Comparison of ENCODE assay signal across 10 cellular contexts in genomic region chr5:1246711-1247431, GRCh38. TPM values are rescaled to one million over a fixed set of nuclear protein-coding genes. Genes with fewer than 3 reads are reported as not detected.
A peak's percentile ranks its signal among the peaks of the same experiment; 100 is the strongest.
DNase-seq lines count a peak whose midpoint lies in the region; ATAC-seq, FAIRE-seq and TF ChIP-seq lines count a peak whose summit lies in the region.
"Had no signal": no experiment of that assay in that cellular context is flagged by ENCODE, and none has a peak within 500 bp of the region (broad histone marks: within the 10 kb centered on the region; RNA-seq: fewer than 3 reads in every experiment).

No MANE protein-coding gene starts in this region.

- BruUV-seq in GM12878 (replicated peaks; lab: Mats Ljungman, UMichigan): no TSS peak

- H2AFZ ChIP-seq in GM12878 (ENCODE audit: control insufficient read depth, low read depth, low read length) (no peak overlapping the region), mesenchymal stem cell (ENCODE audit: low read depth, low read length) (no peak overlapping the region)

- no peak overlapping the region for H2AK5ac ChIP-seq in mesenchymal stem cell (ENCODE audit: low read length, severe bottlenecking)

- TF ChIP-seq EP300 in GM12878 (IDR thresholded peaks at IDR 0.05; ENCODE audit: borderline replicate concordance in 1 of 2, control insufficient read depth in 1 of 2, low read depth in 2 of 2, low read length in 2 of 2): no peak

- H4K91ac ChIP-seq in mesenchymal stem cell (ENCODE audit: low read length): no peak overlapping the region

- no peak overlapping the region for H3K14ac ChIP-seq in mesenchymal stem cell (ENCODE audit: low read length in 2 of 2)

- no peak for TF ChIP-seq RAD21 in GM12878 (IDR thresholded peaks at IDR 0.05; ENCODE audit: insufficient read depth, low read depth, low read length)

- H3K36me3 ChIP-seq in GM12878 (ENCODE audit: control insufficient read depth in 2 of 2, insufficient read depth in 2 of 2, low read length in 1 of 2) (no peaks in the 10 kb centered on the region), mesenchymal stem cell (ENCODE audit: control insufficient read depth in 1 of 2, insufficient read depth in 2 of 2, low read depth in 1 of 2, low read length in 2 of 2) (no peaks in the 10 kb centered on the region)

- no peak overlapping the region for H3K18ac ChIP-seq in mesenchymal stem cell (ENCODE audit: low read depth in 1 of 2, low read length in 2 of 2)

- H2BK12ac ChIP-seq in mesenchymal stem cell (ENCODE audit: low read length in 2 of 2): no peak overlapping the region

- H3K27ac ChIP-seq in GM12878 (ENCODE audit: control insufficient read depth, insufficient read depth) (no peak overlapping the region), mesenchymal stem cell (ENCODE audit: low read length, poor library complexity, severe bottlenecking) (no peak overlapping the region)
- H3K27ac ChIP-seq: psoas muscle had no signal

- H3K23ac ChIP-seq in mesenchymal stem cell (ENCODE audit: low read length in 2 of 2): no peak overlapping the region

- H3K9ac ChIP-seq in GM12878 (ENCODE audit: control insufficient read depth, insufficient read depth, low read length): no peak overlapping the region
- no peak overlapping the region for H3K9ac ChIP-seq in mesenchymal stem cell (ENCODE audit: low read length)

- no peak for TF ChIP-seq POLR2A in GM12878 (IDR thresholded peaks at IDR 0.05; ENCODE audit: low read depth, low read length)

- no peak overlapping the region for H2BK5ac ChIP-seq in mesenchymal stem cell (ENCODE audit: low read depth, low read length, poor library complexity, severe bottlenecking)

- no peaks in the 10 kb centered on the region for H4K20me1 ChIP-seq in GM12878 (ENCODE audit: control insufficient read depth, insufficient read depth)

- H3K9me3 ChIP-seq in GM12878 (replicated peaks; ENCODE audit: control insufficient read depth, insufficient read depth, low read length): no peaks in the 10 kb centered on the region
- H3K9me3 ChIP-seq in mesenchymal stem cell (ENCODE audit: control insufficient read depth, low read length): no peaks in the 10 kb centered on the region
- H3K9me3 ChIP-seq: psoas muscle had no signal

- H4K8ac ChIP-seq in mesenchymal stem cell (ENCODE audit: low read length): no peak overlapping the region

- H3K27me3 ChIP-seq in GM12878 (replicated peaks in 1 of 2; ENCODE audit: control insufficient read depth in 2 of 2, insufficient read depth in 2 of 2, low read length in 1 of 2): no peaks in the 10 kb centered on the region; a peak in 1 of 4 replicates
- peaks cover 7 to 49% of the 10 kb centered on the region in 2 experiments for H3K27me3 ChIP-seq in mesenchymal stem cell (ENCODE audit: control insufficient read depth in 1 of 2, insufficient read depth in 1 of 2, low read length in 2 of 2)

- H3K4me2 ChIP-seq in GM12878 (ENCODE audit: control insufficient read depth, insufficient read depth) (no peak overlapping the region), mesenchymal stem cell (ENCODE audit: low read length, poor library complexity, severe bottlenecking) (no peak overlapping the region)

- in situ Hi-C loops in GM12878 (cut with MboI): no loop called here

- RAD21 ChIA-PET in GM12878 (lab: Charles Lee; ENCODE audit: unreplicated experiment): no interaction called here

- no peaks in the 10 kb centered on the region for H3K79me1 ChIP-seq in mesenchymal stem cell (replicated peaks; ENCODE audit: low read length, poor library complexity, severe bottlenecking)

- no peak for TF ChIP-seq CTCF in GM12878 (IDR thresholded peaks at IDR 0.05 in 2 of 3, conservative IDR thresholded peaks at IDR 0.05 in 1 of 3; ENCODE audit: control insufficient read depth in 2 of 3, extremely low read depth in 1 of 3, insufficient read depth in 1 of 3, low read depth in 3 of 3, low read length in 3 of 3)

- SMC1A ChIA-PET in GM12878 (lab: Charles Lee; ENCODE audit: uncharacterized antibody, unreplicated experiment): no interaction called here

- no peaks in the 10 kb centered on the region for H3K79me2 ChIP-seq in GM12878 (ENCODE audit: control insufficient read depth, insufficient read depth, low read length)

- no peak overlapping the region for H3K4ac ChIP-seq in mesenchymal stem cell (ENCODE audit: low read depth in 1 of 2, low read length in 2 of 2)

- H3K4me3 ChIP-seq in GM12878 (no peak overlapping the region), mesenchymal stem cell (ENCODE audit: insufficient read depth in 1 of 2, low read depth in 1 of 2, low read length in 2 of 2) (no peak overlapping the region)
- H3K4me3 ChIP-seq: psoas muscle had no signal

- POLR2A ChIA-PET in GM12878 (lab: Charles Lee): no interaction called here

- CTCF ChIA-PET in GM12878 (lab: Yijun Ruan, JAX): no interaction called here

- WGBS in GM12878 (ENCODE audit: insufficient coverage, insufficient replicate concordance, low lambda C conversion rate, missing lambda C conversion rate): 18% methylated on average over 41 of the region's 43 CpGs
- WGBS in mesenchymal stem cell: 35% methylated on average over 43 of the region's 43 CpGs

- no peak for FAIRE-seq in GM12878 (lab: Jason Lieb, UNC)

- H2BK120ac ChIP-seq in mesenchymal stem cell (ENCODE audit: low read depth, low read length): no peak overlapping the region

- intact Hi-C loops in GM12878 (cut with micrococcal nuclease; ENCODE audit: unreplicated experiment): no loop called here

- H2BK15ac ChIP-seq in mesenchymal stem cell (ENCODE audit: low read depth, poor library complexity, severe bottlenecking): no peak overlapping the region

- H3K4me1 ChIP-seq in GM12878 (ENCODE audit: control insufficient read depth, insufficient read depth, low read length) (no peaks in the 10 kb centered on the region), mesenchymal stem cell (ENCODE audit: control insufficient read depth, insufficient read depth, low read depth, low read length) (no peaks in the 10 kb centered on the region)
- H3K4me1 ChIP-seq: psoas muscle had no signal

- ATAC-seq in GM12878 (no peak), HG03175 (IDR thresholded peaks at IDR 0.05; ENCODE audit: unreplicated experiment) (no peak)
- ATAC-seq: Panc1, psoas muscle had no signal

- DNase-seq in EH (ENCODE audit: low read depth): peak; percentile 13
- DNase-seq in M059J (ENCODE audit: low read depth): peak; percentile 34
- no peak for DNase-seq in GM12878 (ENCODE audit: low read depth, low spot score)
- peak; percentile 5 for DNase-seq in mesenchymal stem cell
- no peak for DNase-seq in NCI-H1105 treated with DMSO at 0.1 percent for 48 hours (lab: John Stamatoyannopoulos, UW)
- DNase-seq in effector CD4-positive, alpha-beta T cell: no peak
- no peak for DNase-seq in Kasumi-1 (lab: John Stamatoyannopoulos, UW)

RNA-seq across cellular contexts. Expression of gene SLC6A18, which starts 21.7 kb away (rescaled TPM):
- total RNA-seq in M059J (2014; rRNA removed; shearing (Covaris generic)): not detected in 2 replicates
- total RNA-seq in GM12878 (2013; cell fraction: nucleolus; rRNA removed): not detected in 2 replicates
- total RNA-seq in GM12878 (2014; rRNA removed): not detected in 2 replicates
- total RNA-seq in GM12878 (2014; rRNA removed; fragmentation: Illumina TruSeq; extraction: Trizol): not detected in 2 replicates
- not detected in 2 replicates for total RNA-seq in GM12878 (2021)
- polyA plus RNA-seq in GM12878 (2011; ENCODE audit: low read depth): not detected
- polyA plus RNA-seq in GM12878 (2011; rRNA removed): not detected in 2 replicates
- polyA plus RNA-seq in GM12878 (2011; cell fraction: cytosol; rRNA removed): not detected in 2 replicates
- not detected in 2 replicates for polyA plus RNA-seq in GM12878 (2011; cell fraction: nucleus; rRNA removed)
- not detected in 2 replicates for polyA plus RNA-seq in GM12878 (2012)
- polyA plus RNA-seq in GM12878 (2014; fragmentation: Illumina TruSeq; extraction: Trizol): not detected in 2 replicates
- not detected for polyA plus RNA-seq in GM12878 (2014; fragmentation: Nextera tagmentation; extraction: Ambion mirVana)
- polyA plus RNA-seq in GM12878 (2014; rRNA removed): not detected in 2 replicates
- polyA plus RNA-seq in GM12878 (2016; fragmentation: Nextera tagmentation; extraction: Ambion mirVana): not detected
- polyA minus RNA-seq in GM12878 (2011; rRNA and poly(A)+ RNA removed): not detected in 2 replicates
- not detected in 2 replicates for polyA minus RNA-seq in GM12878 (2011; cell fraction: cytosol; rRNA and poly(A)+ RNA removed)
- not detected in 2 replicates for polyA minus RNA-seq in GM12878 (2011; cell fraction: nucleus; rRNA and poly(A)+ RNA removed)
- polyA plus RNA-seq in mesenchymal stem cell (2013, experiment 1 of 2): not detected
- polyA plus RNA-seq in mesenchymal stem cell (2013, experiment 2 of 2): not detected
- total RNA-seq: psoas muscle had no signal
- polyA plus RNA-seq: psoas muscle had no signal

RNA-seq across cellular contexts. Expression of gene SLC6A19, which starts 45.5 kb away (rescaled TPM):
- total RNA-seq in M059J (2014; rRNA removed; shearing (Covaris generic)): not detected in 2 replicates
- total RNA-seq in GM12878 (2013; cell fraction: nucleolus; rRNA removed): not detected in 2 replicates
- not detected in 2 replicates for total RNA-seq in GM12878 (2014; rRNA removed)
- not detected in 2 replicates for total RNA-seq in GM12878 (2014; rRNA removed; fragmentation: Illumina TruSeq; extraction: Trizol)
- 0.03 TPM in 1 of 2 replicates, not detected in the other for total RNA-seq in GM12878 (2021)
- polyA plus RNA-seq in GM12878 (2011; ENCODE audit: low read depth): not detected
- polyA plus RNA-seq in GM12878 (2011; rRNA removed): not detected in 2 replicates
- not detected in 2 replicates for polyA plus RNA-seq in GM12878 (2011; cell fraction: cytosol; rRNA removed)
- not detected in 2 replicates for polyA plus RNA-seq in GM12878 (2011; cell fraction: nucleus; rRNA removed)
- polyA plus RNA-seq in GM12878 (2012): 0.04 TPM in 1 of 2 replicates, not detected in the other
- polyA plus RNA-seq in GM12878 (2014; fragmentation: Illumina TruSeq; extraction: Trizol): 0.01 TPM in 1 of 2 replicates, not detected in the other
- not detected for polyA plus RNA-seq in GM12878 (2014; fragmentation: Nextera tagmentation; extraction: Ambion mirVana)
- not detected in 2 replicates for polyA plus RNA-seq in GM12878 (2014; rRNA removed)
- polyA plus RNA-seq in GM12878 (2016; fragmentation: Nextera tagmentation; extraction: Ambion mirVana): not detected
- not detected in 2 replicates for polyA minus RNA-seq in GM12878 (2011; rRNA and poly(A)+ RNA removed)
- not detected in 2 replicates for polyA minus RNA-seq in GM12878 (2011; cell fraction: cytosol; rRNA and poly(A)+ RNA removed)
- not detected in 2 replicates for polyA minus RNA-seq in GM12878 (2011; cell fraction: nucleus; rRNA and poly(A)+ RNA removed)
- polyA plus RNA-seq in mesenchymal stem cell (2013, experiment 1 of 2): not detected
- not detected for polyA plus RNA-seq in mesenchymal stem cell (2013, experiment 2 of 2)
- total RNA-seq: psoas muscle had no signal

RNA-seq across cellular contexts. Expression of gene TERT, which starts 48.0 kb away (rescaled TPM):
- total RNA-seq in M059J (2014; rRNA removed; shearing (Covaris generic)): 0.62 TPM in 1 of 2 replicates, not detected in the other
- total RNA-seq in GM12878 (2013; cell fraction: nucleolus; rRNA removed): 29.3 and 36.2 TPM in 2 replicates
- total RNA-seq in GM12878 (2014; rRNA removed) (8.6 and 9.0 TPM in 2 replicates), GM12878 (2014; rRNA removed; fragmentation: Illumina TruSeq; extraction: Trizol) (3.4 and 3.5 TPM in 2 replicates), GM12878 (2021) (14.8 and 21.5 TPM in 2 replicates)
- polyA plus RNA-seq in GM12878 (2011; ENCODE audit: low read depth): 0.05 TPM
- polyA plus RNA-seq in GM12878 (2011; rRNA removed) (2.4 and 3.8 TPM in 2 replicates), GM12878 (2014; fragmentation: Illumina TruSeq; extraction: Trizol) (0.57 and 2.4 TPM in 2 replicates), GM12878 (2014; fragmentation: Nextera tagmentation; extraction: Ambion mirVana) (under 1 TPM; 0.08 to 0.55 TPM), GM12878 (2014; rRNA removed) (17.4 and 17.8 TPM in 2 replicates), GM12878 (2016; fragmentation: Nextera tagmentation; extraction: Ambion mirVana) (1 to 10 TPM; 6.1 to 6.5 TPM)
- polyA plus RNA-seq in GM12878 (2011; cell fraction: cytosol; rRNA removed): 4.6 and 8.2 TPM in 2 replicates
- polyA plus RNA-seq in GM12878 (2011; cell fraction: nucleus; rRNA removed): 52.7 and 80.1 TPM in 2 replicates
- polyA plus RNA-seq in GM12878 (2012): 0.95 and 1.0 TPM in 2 replicates
- 1.9 and 5.6 TPM in 2 replicates for polyA minus RNA-seq in GM12878 (2011; rRNA and poly(A)+ RNA removed)
- polyA minus RNA-seq in GM12878 (2011; cell fraction: cytosol; rRNA and poly(A)+ RNA removed): 3.5 and 6.3 TPM in 2 replicates
- polyA minus RNA-seq in GM12878 (2011; cell fraction: nucleus; rRNA and poly(A)+ RNA removed): 10.5 and 15.5 TPM in 2 replicates
- not detected for polyA plus RNA-seq in mesenchymal stem cell (2013, experiment 1 of 2)
- not detected for polyA plus RNA-seq in mesenchymal stem cell (2013, experiment 2 of 2)
- total RNA-seq: psoas muscle had no signal
- polyA plus RNA-seq: psoas muscle had no signal

Comparison
In these comparisons a context has a peak if more than half of its experiments do, and no peak if none do; other contexts are left out.
1. DNase-seq: peak in EH (single experiment), M059J (single experiment) and mesenchymal stem cell (single experiment); none in GM12878 (single experiment), NCI-H1105 treated with DMSO at 0.1 percent for 48 hours (single experiment), effector CD4-positive, alpha-beta T cell (single experiment) and Kasumi-1 (0 of 2).